9 cellular contexts compared by ENCODE assay signal in the genomic region with DNA sequence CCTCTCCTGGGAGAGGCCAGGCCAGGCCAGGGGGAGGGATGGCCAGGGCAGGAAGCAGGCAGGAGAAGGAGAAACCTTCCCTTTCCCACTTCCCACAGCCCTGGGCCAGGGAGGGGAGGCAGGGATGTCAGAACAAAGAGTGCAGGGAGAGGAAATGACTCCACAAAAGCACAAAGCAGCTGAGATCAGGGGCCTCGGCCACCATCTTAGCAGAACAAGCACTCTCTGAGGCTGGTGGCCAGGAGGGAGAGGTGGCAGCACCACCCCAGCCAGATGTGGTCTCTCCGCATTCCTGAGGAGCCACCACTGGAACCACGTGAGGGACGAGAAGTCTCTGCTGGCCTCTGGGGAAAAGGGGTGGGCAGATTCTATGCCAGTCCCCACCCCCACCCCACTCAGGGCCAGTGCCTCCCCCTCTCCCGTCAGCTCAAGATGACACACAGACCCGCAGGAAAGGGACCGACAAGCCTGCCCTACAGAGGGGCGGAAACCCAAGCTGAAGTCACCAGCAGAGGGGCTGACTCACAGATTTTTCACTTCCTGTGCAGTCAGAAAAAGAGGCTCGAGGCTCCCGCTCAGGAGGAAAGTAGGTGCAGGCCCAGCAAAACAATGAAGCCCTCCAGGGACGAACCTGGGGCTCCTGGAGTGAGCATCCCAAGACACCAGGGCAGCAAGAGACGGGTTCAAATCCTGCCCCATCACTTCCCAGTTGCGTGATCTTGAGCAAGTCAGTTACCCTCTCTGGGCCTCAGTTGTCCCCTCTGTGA. TPM values are rescaled to one million over a fixed set of nuclear protein-coding genes. Genes with fewer than 3 reads are reported as not detected.
DNase-seq lines count a peak whose midpoint lies in the region; ATAC-seq and TF ChIP-seq lines count a peak whose summit lies in the region.
"Had no signal": no experiment of that assay in that cellular context is flagged by ENCODE, and none has a peak within 500 bp of the region (broad histone marks: within the 10 kb centered on the region; RNA-seq: fewer than 3 reads in every experiment).

No MANE protein-coding gene starts in this region.

- ATAC-seq in GM18508 (IDR thresholded peaks at IDR 0.05; ENCODE audit: insufficient read depth, unreplicated experiment) (peak; percentile 31), HG03064 (IDR thresholded peaks at IDR 0.05; ENCODE audit: low read depth, unreplicated experiment) (peak; percentile 63), heart right ventricle (peak; percentile 40 to 76 (median 68))

- TF ChIP-seq CTCF in heart right ventricle (IDR thresholded peaks at IDR 0.05), result peak in 4 of 9 donors; percentile 7 to 26 (median 18)

- peak overlapping the region in 5 of 10 donors; percentile 12 to 39 (median 17) for H3K4me3 ChIP-seq in heart right ventricle

- no peaks in the 10 kb centered on the region for H3K36me3 ChIP-seq in heart right ventricle
- H3K36me3 ChIP-seq: neutrophil had no signal

- no peaks in the 10 kb centered on the region for H3K9me3 ChIP-seq in heart right ventricle
- H3K9me3 ChIP-seq: neutrophil had no signal

- peaks cover 48 to 89% (median 64%) of the 10 kb centered on the region in 9 donors for H3K4me1 ChIP-seq in heart right ventricle

- intact Hi-C loops in heart right ventricle (cut with DNase I), result loop anchor here in 1 of 10 donors (2.0 kb wide), 1 partner anchor 14 kb away; no protein-coding TSS in a partner anchor

- 39 to 41% methylated on average over 13 of the region's 13 CpGs for WGBS in heart right ventricle, 2 donors

- H3K27ac ChIP-seq in heart right ventricle, result peak overlapping the region; percentile 81 to 97 (median 90)
- H3K27ac ChIP-seq: neutrophil had no signal

- no peaks in the 10 kb centered on the region for H3K27me3 ChIP-seq in heart right ventricle

- in situ Hi-C loops in G401 (cut with HindIII; ENCODE audit: low sequenced_read_pairs), result no loop called here

- DNase-seq in SIG-M5 treated with dmso at 0.1 percent for 504 hours (lab: John Stamatoyannopoulos, UW; ENCODE audit: unreplicated experiment), result peak; percentile 81
- peak; percentile 78 for DNase-seq in activated gamma-delta T cell treated with anti-CD3 and anti-CD28 coated beads, Interleukin-2, amount 50 U/mL, for 16 hours (ENCODE audit: low read depth)
- peak in 1 of 2 donors; percentile 85 for DNase-seq in heart right ventricle
- peak; percentile 84 for DNase-seq in stimulated activated CD4-positive, alpha-beta T cell treated with anti-CD3 and anti-CD28 coated beads, Interleukin-15, amount 100 ng/mL, for 48 hours (ENCODE audit: low read depth in 2 of 2)
- no peak for DNase-seq in inferior parietal cortex (ENCODE audit: extremely low spot score)
- DNase-seq in G401 (ENCODE audit: low spot score), result no peak

RNA-seq across cellular contexts. Expression of gene ALDH4A1, which starts 24.1 kb away (rescaled TPM):
- 10 to 100 TPM; 18.5 to 60.8 (median 44.7) TPM for total RNA-seq in heart right ventricle
- polyA plus RNA-seq in heart right ventricle, result 10 to 100 TPM; 12.7 to 24.0 TPM
- 40.5 and 51.4 TPM in 2 replicates for total RNA-seq in G401 (2014; rRNA removed; shearing (Covaris generic))

RNA-seq across cellular contexts. Expression of gene IFFO2, which starts 30.0 kb away (rescaled TPM):
- total RNA-seq in heart right ventricle, result 1 to 10 TPM; 3.2 to 8.2 (median 4.7) TPM
- 1 to 10 TPM; 2.2 to 2.3 TPM for polyA plus RNA-seq in heart right ventricle
- total RNA-seq in G401 (2014; rRNA removed; shearing (Covaris generic)), result 12.7 and 15.7 TPM in 2 replicates

Comparison
In these comparisons a context has a peak if more than half of its experiments do, and no peak if none do; other contexts are left out.
1. DNase-seq: peak in SIG-M5 treated with dmso at 0.1 percent for 504 hours (single experiment), activated gamma-delta T cell treated with anti-CD3 and anti-CD28 coated beads, Interleukin-2, amount 50 U/mL, for 16 hours (single experiment) and stimulated activated CD4-positive, alpha-beta T cell treated with anti-CD3 and anti-CD28 coated beads, Interleukin-15, amount 100 ng/mL, for 48 hours (2 of 2); none in inferior parietal cortex (single experiment) and G401 (single experiment).
2. Peak in every context shown above with its lines, with median percentiles within 50 percentile points of each other: ATAC-seq.